3 cellular contexts compared by ENCODE assay signal in the genomic region with DNA sequence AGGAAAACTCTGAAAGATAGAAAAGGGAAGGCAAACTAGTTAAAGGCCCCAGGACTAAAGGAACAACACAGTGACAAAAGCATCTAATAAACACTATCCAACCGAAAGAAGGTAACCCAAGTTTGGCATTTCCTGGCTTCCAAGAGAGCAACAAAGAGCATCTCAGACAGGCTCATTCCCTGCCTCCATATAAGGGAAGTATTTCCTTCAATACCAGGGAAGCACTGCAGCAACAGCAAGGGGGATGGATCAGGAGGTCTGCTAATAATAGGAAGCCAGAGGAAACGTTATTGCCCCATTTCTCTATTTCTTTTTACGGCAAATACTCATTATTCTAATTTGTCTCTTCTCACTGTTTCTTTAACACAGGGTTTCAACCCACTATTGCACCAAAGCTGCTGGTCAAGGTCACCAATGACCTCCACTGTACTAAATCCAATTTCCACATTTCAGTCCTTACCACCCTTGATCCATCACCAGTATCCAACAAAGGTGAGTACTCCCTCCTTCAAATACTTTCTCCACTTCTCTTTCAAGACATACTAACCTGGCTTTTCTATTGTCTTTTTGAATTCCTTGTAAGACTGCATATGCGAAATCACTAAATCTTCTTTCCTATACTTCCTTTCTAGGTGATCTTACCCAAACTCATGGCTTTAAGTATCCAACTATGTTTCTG.
TF ChIP-seq lines count a peak whose summit lies in the region.

No MANE protein-coding gene starts in this region.

TF ChIP-seq in A549, 52 proteins besides CTCF, POLR2A, EP300 and RAD21 (continued from another document):
- TF ChIP-seq, protein P1, sequence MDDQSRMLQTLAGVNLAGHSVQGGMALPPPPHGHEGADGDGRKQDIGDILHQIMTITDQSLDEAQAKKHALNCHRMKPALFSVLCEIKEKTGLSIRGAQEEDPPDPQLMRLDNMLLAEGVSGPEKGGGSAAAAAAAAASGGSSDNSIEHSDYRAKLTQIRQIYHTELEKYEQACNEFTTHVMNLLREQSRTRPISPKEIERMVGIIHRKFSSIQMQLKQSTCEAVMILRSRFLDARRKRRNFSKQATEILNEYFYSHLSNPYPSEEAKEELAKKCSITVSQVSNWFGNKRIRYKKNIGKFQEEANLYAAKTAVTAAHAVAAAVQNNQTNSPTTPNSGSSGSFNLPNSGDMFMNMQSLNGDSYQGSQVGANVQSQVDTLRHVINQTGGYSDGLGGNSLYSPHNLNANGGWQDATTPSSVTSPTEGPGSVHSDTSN (IDR thresholded peaks at IDR 0.05), result no peak
- TF ChIP-seq, protein P2, sequence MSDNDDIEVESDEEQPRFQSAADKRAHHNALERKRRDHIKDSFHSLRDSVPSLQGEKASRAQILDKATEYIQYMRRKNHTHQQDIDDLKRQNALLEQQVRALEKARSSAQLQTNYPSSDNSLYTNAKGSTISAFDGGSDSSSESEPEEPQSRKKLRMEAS (IDR thresholded peaks at IDR 0.05), result no peak
- no peak for TF ChIP-seq KDM5A (IDR thresholded peaks at IDR 0.05)
- TF ChIP-seq CBX2 (IDR thresholded peaks at IDR 0.05; ENCODE audit: borderline replicate concordance, low read depth), result no peak

TF ChIP-seq in GM23338, 12 proteins besides CTCF, POLR2A, EP300 and RAD21 (continued from another document):
- TF ChIP-seq, protein P3, sequence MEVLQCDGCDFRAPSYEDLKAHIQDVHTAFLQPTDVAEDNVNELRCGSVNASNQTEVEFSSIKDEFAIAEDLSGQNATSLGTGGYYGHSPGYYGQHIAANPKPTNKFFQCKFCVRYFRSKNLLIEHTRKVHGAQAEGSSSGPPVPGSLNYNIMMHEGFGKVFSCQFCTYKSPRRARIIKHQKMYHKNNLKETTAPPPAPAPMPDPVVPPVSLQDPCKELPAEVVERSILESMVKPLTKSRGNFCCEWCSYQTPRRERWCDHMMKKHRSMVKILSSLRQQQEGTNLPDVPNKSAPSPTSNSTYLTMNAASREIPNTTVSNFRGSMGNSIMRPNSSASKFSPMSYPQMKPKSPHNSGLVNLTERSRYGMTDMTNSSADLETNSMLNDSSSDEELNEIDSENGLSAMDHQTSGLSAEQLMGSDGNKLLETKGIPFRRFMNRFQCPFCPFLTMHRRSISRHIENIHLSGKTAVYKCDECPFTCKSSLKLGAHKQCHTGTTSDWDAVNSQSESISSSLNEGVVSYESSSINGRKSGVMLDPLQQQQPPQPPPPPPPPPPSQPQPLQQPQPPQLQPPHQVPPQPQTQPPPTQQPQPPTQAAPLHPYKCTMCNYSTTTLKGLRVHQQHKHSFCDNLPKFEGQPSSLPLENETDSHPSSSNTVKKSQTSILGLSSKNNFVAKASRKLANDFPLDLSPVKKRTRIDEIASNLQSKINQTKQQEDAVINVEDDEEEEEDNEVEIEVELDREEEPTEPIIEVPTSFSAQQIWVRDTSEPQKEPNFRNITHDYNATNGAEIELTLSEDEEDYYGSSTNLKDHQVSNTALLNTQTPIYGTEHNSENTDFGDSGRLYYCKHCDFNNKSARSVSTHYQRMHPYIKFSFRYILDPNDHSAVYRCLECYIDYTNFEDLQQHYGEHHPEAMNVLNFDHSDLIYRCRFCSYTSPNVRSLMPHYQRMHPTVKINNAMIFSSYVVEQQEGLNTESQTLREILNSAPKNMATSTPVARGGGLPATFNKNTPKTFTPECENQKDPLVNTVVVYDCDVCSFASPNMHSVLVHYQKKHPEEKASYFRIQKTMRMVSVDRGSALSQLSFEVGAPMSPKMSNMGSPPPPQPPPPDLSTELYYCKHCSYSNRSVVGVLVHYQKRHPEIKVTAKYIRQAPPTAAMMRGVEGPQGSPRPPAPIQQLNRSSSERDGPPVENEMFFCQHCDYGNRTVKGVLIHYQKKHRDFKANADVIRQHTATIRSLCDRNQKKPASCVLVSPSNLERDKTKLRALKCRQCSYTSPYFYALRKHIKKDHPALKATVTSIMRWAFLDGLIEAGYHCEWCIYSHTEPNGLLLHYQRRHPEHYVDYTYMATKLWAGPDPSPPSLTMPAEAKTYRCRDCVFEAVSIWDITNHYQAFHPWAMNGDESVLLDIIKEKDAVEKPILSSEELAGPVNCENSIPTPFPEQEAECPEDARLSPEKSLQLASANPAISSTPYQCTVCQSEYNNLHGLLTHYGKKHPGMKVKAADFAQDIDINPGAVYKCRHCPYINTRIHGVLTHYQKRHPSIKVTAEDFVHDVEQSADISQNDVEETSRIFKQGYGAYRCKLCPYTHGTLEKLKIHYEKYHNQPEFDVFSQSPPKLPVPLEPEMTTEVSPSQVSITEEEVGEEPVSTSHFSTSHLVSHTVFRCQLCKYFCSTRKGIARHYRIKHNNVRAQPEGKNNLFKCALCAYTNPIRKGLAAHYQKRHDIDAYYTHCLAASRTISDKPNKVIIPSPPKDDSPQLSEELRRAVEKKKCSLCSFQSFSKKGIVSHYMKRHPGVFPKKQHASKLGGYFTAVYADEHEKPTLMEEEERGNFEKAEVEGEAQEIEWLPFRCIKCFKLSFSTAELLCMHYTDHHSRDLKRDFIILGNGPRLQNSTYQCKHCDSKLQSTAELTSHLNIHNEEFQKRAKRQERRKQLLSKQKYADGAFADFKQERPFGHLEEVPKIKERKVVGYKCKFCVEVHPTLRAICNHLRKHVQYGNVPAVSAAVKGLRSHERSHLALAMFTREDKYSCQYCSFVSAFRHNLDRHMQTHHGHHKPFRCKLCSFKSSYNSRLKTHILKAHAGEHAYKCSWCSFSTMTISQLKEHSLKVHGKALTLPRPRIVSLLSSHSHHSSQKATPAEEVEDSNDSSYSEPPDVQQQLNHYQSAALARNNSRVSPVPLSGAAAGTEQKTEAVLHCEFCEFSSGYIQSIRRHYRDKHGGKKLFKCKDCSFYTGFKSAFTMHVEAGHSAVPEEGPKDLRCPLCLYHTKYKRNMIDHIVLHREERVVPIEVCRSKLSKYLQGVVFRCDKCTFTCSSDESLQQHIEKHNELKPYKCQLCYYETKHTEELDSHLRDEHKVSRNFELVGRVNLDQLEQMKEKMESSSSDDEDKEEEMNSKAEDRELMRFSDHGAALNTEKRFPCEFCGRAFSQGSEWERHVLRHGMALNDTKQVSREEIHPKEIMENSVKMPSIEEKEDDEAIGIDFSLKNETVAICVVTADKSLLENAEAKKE (CRISPR knock-in tag; IDR thresholded peaks at IDR 0.05), result 0 out of 2 replicates have a peak, but pooled peaks have one; percentile 20

TF ChIP-seq in HepG2, 621 proteins besides CTCF, POLR2A, EP300 and RAD21 (continued from another document and continues in another):
- TF ChIP-seq, protein P4, sequence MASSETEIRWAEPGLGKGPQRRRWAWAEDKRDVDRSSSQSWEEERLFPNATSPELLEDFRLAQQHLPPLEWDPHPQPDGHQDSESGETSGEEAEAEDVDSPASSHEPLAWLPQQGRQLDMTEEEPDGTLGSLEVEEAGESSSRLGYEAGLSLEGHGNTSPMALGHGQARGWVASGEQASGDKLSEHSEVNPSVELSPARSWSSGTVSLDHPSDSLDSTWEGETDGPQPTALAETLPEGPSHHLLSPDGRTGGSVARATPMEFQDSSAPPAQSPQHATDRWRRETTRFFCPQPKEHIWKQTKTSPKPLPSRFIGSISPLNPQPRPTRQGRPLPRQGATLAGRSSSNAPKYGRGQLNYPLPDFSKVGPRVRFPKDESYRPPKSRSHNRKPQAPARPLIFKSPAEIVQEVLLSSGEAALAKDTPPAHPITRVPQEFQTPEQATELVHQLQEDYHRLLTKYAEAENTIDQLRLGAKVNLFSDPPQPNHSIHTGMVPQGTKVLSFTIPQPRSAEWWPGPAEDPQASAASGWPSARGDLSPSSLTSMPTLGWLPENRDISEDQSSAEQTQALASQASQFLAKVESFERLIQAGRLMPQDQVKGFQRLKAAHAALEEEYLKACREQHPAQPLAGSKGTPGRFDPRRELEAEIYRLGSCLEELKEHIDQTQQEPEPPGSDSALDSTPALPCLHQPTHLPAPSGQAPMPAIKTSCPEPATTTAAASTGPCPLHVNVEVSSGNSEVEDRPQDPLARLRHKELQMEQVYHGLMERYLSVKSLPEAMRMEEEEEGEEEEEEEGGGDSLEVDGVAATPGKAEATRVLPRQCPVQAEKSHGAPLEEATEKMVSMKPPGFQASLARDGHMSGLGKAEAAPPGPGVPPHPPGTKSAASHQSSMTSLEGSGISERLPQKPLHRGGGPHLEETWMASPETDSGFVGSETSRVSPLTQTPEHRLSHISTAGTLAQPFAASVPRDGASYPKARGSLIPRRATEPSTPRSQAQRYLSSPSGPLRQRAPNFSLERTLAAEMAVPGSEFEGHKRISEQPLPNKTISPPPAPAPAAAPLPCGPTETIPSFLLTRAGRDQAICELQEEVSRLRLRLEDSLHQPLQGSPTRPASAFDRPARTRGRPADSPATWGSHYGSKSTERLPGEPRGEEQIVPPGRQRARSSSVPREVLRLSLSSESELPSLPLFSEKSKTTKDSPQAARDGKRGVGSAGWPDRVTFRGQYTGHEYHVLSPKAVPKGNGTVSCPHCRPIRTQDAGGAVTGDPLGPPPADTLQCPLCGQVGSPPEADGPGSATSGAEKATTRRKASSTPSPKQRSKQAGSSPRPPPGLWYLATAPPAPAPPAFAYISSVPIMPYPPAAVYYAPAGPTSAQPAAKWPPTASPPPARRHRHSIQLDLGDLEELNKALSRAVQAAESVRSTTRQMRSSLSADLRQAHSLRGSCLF (CRISPR knock-in tag; IDR thresholded peaks at IDR 0.05; ENCODE audit: borderline replicate concordance), result no peak
- TF ChIP-seq RFX5 (IDR thresholded peaks at IDR 0.05; ENCODE audit: low read depth, low read length), result no peak
- no peak for TF ChIP-seq MTA1 (CRISPR knock-in tag; IDR thresholded peaks at IDR 0.05; ENCODE audit: borderline replicate concordance)
- TF ChIP-seq ZC3H13 (CRISPR knock-in tag; IDR thresholded peaks at IDR 0.05), result no peak
- TF ChIP-seq, protein P5, sequence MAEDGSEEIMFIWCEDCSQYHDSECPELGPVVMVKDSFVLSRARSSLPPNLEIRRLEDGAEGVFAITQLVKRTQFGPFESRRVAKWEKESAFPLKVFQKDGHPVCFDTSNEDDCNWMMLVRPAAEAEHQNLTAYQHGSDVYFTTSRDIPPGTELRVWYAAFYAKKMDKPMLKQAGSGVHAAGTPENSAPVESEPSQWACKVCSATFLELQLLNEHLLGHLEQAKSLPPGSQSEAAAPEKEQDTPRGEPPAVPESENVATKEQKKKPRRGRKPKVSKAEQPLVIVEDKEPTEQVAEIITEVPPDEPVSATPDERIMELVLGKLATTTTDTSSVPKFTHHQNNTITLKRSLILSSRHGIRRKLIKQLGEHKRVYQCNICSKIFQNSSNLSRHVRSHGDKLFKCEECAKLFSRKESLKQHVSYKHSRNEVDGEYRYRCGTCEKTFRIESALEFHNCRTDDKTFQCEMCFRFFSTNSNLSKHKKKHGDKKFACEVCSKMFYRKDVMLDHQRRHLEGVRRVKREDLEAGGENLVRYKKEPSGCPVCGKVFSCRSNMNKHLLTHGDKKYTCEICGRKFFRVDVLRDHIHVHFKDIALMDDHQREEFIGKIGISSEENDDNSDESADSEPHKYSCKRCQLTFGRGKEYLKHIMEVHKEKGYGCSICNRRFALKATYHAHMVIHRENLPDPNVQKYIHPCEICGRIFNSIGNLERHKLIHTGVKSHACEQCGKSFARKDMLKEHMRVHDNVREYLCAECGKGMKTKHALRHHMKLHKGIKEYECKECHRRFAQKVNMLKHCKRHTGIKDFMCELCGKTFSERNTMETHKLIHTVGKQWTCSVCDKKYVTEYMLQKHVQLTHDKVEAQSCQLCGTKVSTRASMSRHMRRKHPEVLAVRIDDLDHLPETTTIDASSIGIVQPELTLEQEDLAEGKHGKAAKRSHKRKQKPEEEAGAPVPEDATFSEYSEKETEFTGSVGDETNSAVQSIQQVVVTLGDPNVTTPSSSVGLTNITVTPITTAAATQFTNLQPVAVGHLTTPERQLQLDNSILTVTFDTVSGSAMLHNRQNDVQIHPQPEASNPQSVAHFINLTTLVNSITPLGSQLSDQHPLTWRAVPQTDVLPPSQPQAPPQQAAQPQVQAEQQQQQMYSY (CRISPR knock-in tag; IDR thresholded peaks at IDR 0.05), result peak; percentile 76
- TF ChIP-seq, protein P6, sequence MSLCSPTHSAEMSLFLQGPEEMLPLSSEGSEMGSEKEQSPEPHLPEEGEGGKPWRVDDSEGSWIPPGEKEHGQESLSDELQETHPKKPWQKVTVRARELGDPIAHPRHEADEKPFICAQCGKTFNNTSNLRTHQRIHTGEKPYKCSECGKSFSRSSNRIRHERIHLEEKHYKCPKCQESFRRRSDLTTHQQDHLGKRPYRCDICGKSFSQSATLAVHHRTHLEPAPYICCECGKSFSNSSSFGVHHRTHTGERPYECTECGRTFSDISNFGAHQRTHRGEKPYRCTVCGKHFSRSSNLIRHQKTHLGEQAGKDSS (CRISPR knock-in tag; IDR thresholded peaks at IDR 0.05; ENCODE audit: borderline replicate concordance, low read depth), result no peak
- TF ChIP-seq PHF21A (CRISPR knock-in tag; IDR thresholded peaks at IDR 0.05), result no peak
- peak; percentile 59; the same call in 1 of the 2 replicates for TF ChIP-seq SRF (IDR thresholded peaks at IDR 0.05; ENCODE audit: low read depth, low read length)
- no peak for TF ChIP-seq RFX1 (IDR thresholded peaks at IDR 0.05)
- TF ChIP-seq, protein P7, sequence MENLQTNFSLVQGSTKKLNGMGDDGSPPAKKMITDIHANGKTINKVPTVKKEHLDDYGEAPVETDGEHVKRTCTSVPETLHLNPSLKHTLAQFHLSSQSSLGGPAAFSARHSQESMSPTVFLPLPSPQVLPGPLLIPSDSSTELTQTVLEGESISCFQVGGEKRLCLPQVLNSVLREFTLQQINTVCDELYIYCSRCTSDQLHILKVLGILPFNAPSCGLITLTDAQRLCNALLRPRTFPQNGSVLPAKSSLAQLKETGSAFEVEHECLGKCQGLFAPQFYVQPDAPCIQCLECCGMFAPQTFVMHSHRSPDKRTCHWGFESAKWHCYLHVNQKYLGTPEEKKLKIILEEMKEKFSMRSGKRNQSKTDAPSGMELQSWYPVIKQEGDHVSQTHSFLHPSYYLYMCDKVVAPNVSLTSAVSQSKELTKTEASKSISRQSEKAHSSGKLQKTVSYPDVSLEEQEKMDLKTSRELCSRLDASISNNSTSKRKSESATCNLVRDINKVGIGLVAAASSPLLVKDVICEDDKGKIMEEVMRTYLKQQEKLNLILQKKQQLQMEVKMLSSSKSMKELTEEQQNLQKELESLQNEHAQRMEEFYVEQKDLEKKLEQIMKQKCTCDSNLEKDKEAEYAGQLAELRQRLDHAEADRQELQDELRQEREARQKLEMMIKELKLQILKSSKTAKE (CRISPR knock-in tag; IDR thresholded peaks at IDR 0.05; ENCODE audit: borderline replicate concordance), result no peak
- 0 out of 2 replicates have a peak, but pooled peaks have one; percentile 19 for TF ChIP-seq ZMYM4 (CRISPR knock-in tag; IDR thresholded peaks at IDR 0.05)
- TF ChIP-seq, protein P8, sequence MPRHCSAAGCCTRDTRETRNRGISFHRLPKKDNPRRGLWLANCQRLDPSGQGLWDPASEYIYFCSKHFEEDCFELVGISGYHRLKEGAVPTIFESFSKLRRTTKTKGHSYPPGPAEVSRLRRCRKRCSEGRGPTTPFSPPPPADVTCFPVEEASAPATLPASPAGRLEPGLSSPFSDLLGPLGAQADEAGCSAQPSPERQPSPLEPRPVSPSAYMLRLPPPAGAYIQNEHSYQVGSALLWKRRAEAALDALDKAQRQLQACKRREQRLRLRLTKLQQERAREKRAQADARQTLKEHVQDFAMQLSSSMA (CRISPR knock-in tag; IDR thresholded peaks at IDR 0.05), result no peak
- TF ChIP-seq ZNF678 (CRISPR knock-in tag; IDR thresholded peaks at IDR 0.05), result no peak
- no peak for TF ChIP-seq FOSL1 (CRISPR knock-in tag; IDR thresholded peaks at IDR 0.05; ENCODE audit: borderline replicate concordance)
- no peak for TF ChIP-seq TRIM24 (CRISPR knock-in tag; IDR thresholded peaks at IDR 0.05)
- no peak for TF ChIP-seq FLYWCH1 (CRISPR knock-in tag; IDR thresholded peaks at IDR 0.05)
- no peak for TF ChIP-seq MAZ (IDR thresholded peaks at IDR 0.05; ENCODE audit: borderline replicate concordance, low read depth, low read length)
- no peak for TF ChIP-seq MAZ (CRISPR knock-in tag; IDR thresholded peaks at IDR 0.05; ENCODE audit: low read depth)
- 0 out of 2 replicates have a peak, but pooled peaks have one; percentile 8 for TF ChIP-seq SAP130 (CRISPR knock-in tag; IDR thresholded peaks at IDR 0.05; ENCODE audit: low read depth)
- no peak for TF ChIP-seq WIZ (CRISPR knock-in tag; IDR thresholded peaks at IDR 0.05)
- TF ChIP-seq KDM2A (CRISPR knock-in tag; IDR thresholded peaks at IDR 0.05; ENCODE audit: borderline replicate concordance, low read depth), result no peak
- no peak for TF ChIP-seq ZNF672 (CRISPR knock-in tag; IDR thresholded peaks at IDR 0.05)
- no peak for TF ChIP-seq ZFP82 (CRISPR knock-in tag; IDR thresholded peaks at IDR 0.05; ENCODE audit: borderline replicate concordance)
